In genomic region chr7:117824605-117825004, GRCh38 we compare ENCODE assay signal across 19 cellular contexts. TPM values are rescaled to one million over a fixed set of nuclear protein-coding genes. Genes with fewer than 3 reads are reported as not detected.
A peak's percentile ranks its signal among the peaks of the same experiment; 100 is the strongest.
DNase-seq lines count a peak whose midpoint lies in the region; ATAC-seq and TF ChIP-seq lines count a peak whose summit lies in the region.
"Had no signal": no experiment of that assay in that cellular context is flagged by ENCODE, and none has a peak within 500 bp of the region (broad histone marks: within the 10 kb centered on the region; RNA-seq: fewer than 3 reads in every experiment).

No MANE protein-coding gene starts in this region.

- H3K4me3 Mint-ChIP-seq in H9 (no peak overlapping the region), Caco-2 (ENCODE audit: unreplicated experiment) (no peak overlapping the region)
- H3K4me3 Mint-ChIP-seq: B cell; CD4-positive, CD25-positive, alpha-beta regulatory T cell; CD8-positive, alpha-beta T cell had no signal

- H3K23me2 ChIP-seq in H9 (ENCODE audit: insufficient read length, low read depth, low read length, poor library complexity, severe bottlenecking), result no peaks in the 10 kb centered on the region

- H3K4me1 ChIP-seq in H9 (ENCODE audit: insufficient read depth, low read length), result peaks cover 2% of the 10 kb centered on the region
- peaks cover 33% of the 10 kb centered on the region for H3K4me1 ChIP-seq in A673 (ENCODE audit: insufficient read depth, low read length, poor library complexity, severe bottlenecking)
- no peaks in the 10 kb centered on the region for H3K4me1 ChIP-seq in Caco-2
- H3K4me1 ChIP-seq: A549, BLaER1 had no signal

- no peak for ATAC-seq in HG03139 (IDR thresholded peaks at IDR 0.05; ENCODE audit: unreplicated experiment)
- ATAC-seq: CD8-positive, alpha-beta T cell; GM12878 had no signal

- H3K4me3 ChIP-seq in dorsolateral prefrontal cortex (no peak overlapping the region), A673 (ENCODE audit: low read depth, low read length, poor library complexity, severe bottlenecking) (no peak overlapping the region), Caco-2 (ENCODE audit: low read depth, low read length) (no peak overlapping the region)
- H3K4me3 ChIP-seq: A549, BLaER1, GM12878 had no signal

- H3K9ac ChIP-seq in H9 (ENCODE audit: extremely low read depth, insufficient read length, low read length), result no peak overlapping the region
- H3K9ac ChIP-seq: BLaER1 had no signal

- no peak overlapping the region for H2BK12ac ChIP-seq in H9 (ENCODE audit: insufficient read length, low read depth, low read length)

- peaks cover 8 to 23% of the 10 kb centered on the region in 2 experiments for H3K4me1 Mint-ChIP-seq in H9
- no peaks in the 10 kb centered on the region for H3K4me1 Mint-ChIP-seq in Caco-2 (ENCODE audit: low read depth, unreplicated experiment)
- H3K4me1 Mint-ChIP-seq: B cell; CD4-positive, CD25-positive, alpha-beta regulatory T cell had no signal

- H3K79me2 ChIP-seq in H9 (ENCODE audit: insufficient read depth, low read length), result no peaks in the 10 kb centered on the region

- H3K56ac ChIP-seq in H9 (ENCODE audit: insufficient read length, low read depth, low read length), result no peak overlapping the region

- TF ChIP-seq POLR2A in erythroblast (IDR thresholded peaks at IDR 0.05; ENCODE audit: low read length), result no peak

- DNase-seq in H9 (no peak), dorsolateral prefrontal cortex (no peak), middle frontal gyrus (ENCODE audit: extremely low spot score, low spot score) (peak; percentile 64), A673 (ENCODE audit: low spot score) (no peak), erythroblast (lab: John Stamatoyannopoulos, UW) (no peak), Caco-2 (no peak)
- DNase-seq: 8988T; CD4-positive, CD25-positive, alpha-beta regulatory T cell; CD8-positive, alpha-beta T cell; DMS 273 treated with DMSO at 0.1 percent for 48 hours; DMS79; GDM1; GOT3 had no signal

- H3K14ac ChIP-seq in H9 (ENCODE audit: insufficient read depth, low read length), result no peak overlapping the region

- H3K4ac ChIP-seq in H9 (ENCODE audit: low read depth, low read length), result no peak overlapping the region

- CTCF ChIA-PET in A673 (lab: Charles Lee), result no interaction called here
- CTCF ChIA-PET in Caco-2 (lab: Charles Lee), result no interaction called here

- no peak overlapping the region for H4K5ac ChIP-seq in H9 (ENCODE audit: insufficient read length, low read depth, low read length)

- no peak overlapping the region for H3K4me2 ChIP-seq in H9 (ENCODE audit: insufficient read depth, insufficient read length, low read length)
- H3K4me2 ChIP-seq: A549, BLaER1 had no signal

- H3K36me3 ChIP-seq in A673 (ENCODE audit: insufficient read depth, low read length, poor library complexity, severe bottlenecking), result no peaks in the 10 kb centered on the region
- H3K36me3 ChIP-seq in Caco-2 (ENCODE audit: control insufficient read depth, insufficient read depth, low read length), result no peaks in the 10 kb centered on the region
- H3K36me3 ChIP-seq: BLaER1 had no signal

- no peaks in the 10 kb centered on the region for H3K79me1 ChIP-seq in H9 (ENCODE audit: insufficient read depth, low read depth, low read length, poor library complexity, severe bottlenecking)

- H3T11ph ChIP-seq in H9 (ENCODE audit: low read length), result no peak overlapping the region

- H3K27me3 ChIP-seq in H9 (ENCODE audit: insufficient read depth, low read length), result peaks cover 2% of the 10 kb centered on the region; the same call in 1 of the 2 replicates
- no peaks in the 10 kb centered on the region for H3K27me3 ChIP-seq in dorsolateral prefrontal cortex
- no peaks in the 10 kb centered on the region for H3K27me3 ChIP-seq in A673 (replicated peaks; ENCODE audit: insufficient read depth, low read depth, low read length, poor library complexity)
- H3K27me3 ChIP-seq in Caco-2 (replicated peaks; ENCODE audit: control insufficient read depth, insufficient read depth, low read length), result no peaks in the 10 kb centered on the region
- H3K27me3 ChIP-seq: BLaER1 had no signal

- no peaks in the 10 kb centered on the region for H3K9me3 Mint-ChIP-seq in H9
- no peaks in the 10 kb centered on the region for H3K9me3 Mint-ChIP-seq in Caco-2 (ENCODE audit: unreplicated experiment)
- H3K9me3 Mint-ChIP-seq: CD8-positive, alpha-beta T cell had no signal

- H3K27ac Mint-ChIP-seq in H9 (peak overlapping the region in 2 of 3 experiments; percentile 0 to 1; a peak in 4 of 7 replicates), Caco-2 (ENCODE audit: unreplicated experiment) (no peak overlapping the region)
- H3K27ac Mint-ChIP-seq: B cell; CD4-positive, CD25-positive, alpha-beta regulatory T cell; CD8-positive, alpha-beta T cell had no signal

- intact Hi-C loops in dorsolateral prefrontal cortex (cut with DNase I) (loop anchor here in 1 of 2 donors (10.0 kb wide), 1 partner anchor 190 kb away; no protein-coding TSS in a partner anchor), A673 (cut with micrococcal nuclease; ENCODE audit: unreplicated experiment) (no loop called here), Caco-2 (cut with micrococcal nuclease; ENCODE audit: unreplicated experiment) (no loop called here)

- H4K91ac ChIP-seq in H9 (ENCODE audit: insufficient read length, low read depth, low read length), result no peak overlapping the region

- H2BK20ac ChIP-seq in H9 (ENCODE audit: low read depth, low read length, poor library complexity, severe bottlenecking), result no peak overlapping the region

- no peak overlapping the region for H2BK5ac ChIP-seq in H9 (ENCODE audit: insufficient read length, low read length)

- TF ChIP-seq CTCF in H9 (conservative IDR thresholded peaks at IDR 0.05), result no peak
- no peak for TF ChIP-seq CTCF in dorsolateral prefrontal cortex (IDR thresholded peaks at IDR 0.05 in 54 of 56, conservative IDR thresholded peaks at IDR 0.05 in 2 of 56; ENCODE audit: low read depth in 1 of 56, partially characterized antibody in 56 of 56)
- TF ChIP-seq CTCF in A673 (conservative IDR thresholded peaks at IDR 0.05; ENCODE audit: low read depth, low read length), result no peak
- TF ChIP-seq CTCF in Caco-2 (IDR thresholded peaks at IDR 0.05; ENCODE audit: insufficient read depth in 1 of 2, low read depth in 1 of 2, low read length in 1 of 2, severe bottlenecking in 1 of 2, unreplicated experiment in 1 of 2), result no peak

- H4K8ac ChIP-seq in H9 (replicated peaks; ENCODE audit: insufficient read length, low read depth, low read length), result no peak overlapping the region

- H3K18ac ChIP-seq in H9 (ENCODE audit: insufficient read length, low read depth, low read length), result no peak overlapping the region

- H3K36me3 Mint-ChIP-seq in H9 (ENCODE audit: insufficient read depth in 1 of 3, low read depth in 3 of 3), result peaks cover 0 to 6% (median 4%) of the 10 kb centered on the region in 3 experiments; a peak in 3 of 7 replicates
- no peaks in the 10 kb centered on the region for H3K36me3 Mint-ChIP-seq in Caco-2 (ENCODE audit: insufficient read depth, unreplicated experiment)
- H3K36me3 Mint-ChIP-seq: CD4-positive, CD25-positive, alpha-beta regulatory T cell; CD8-positive, alpha-beta T cell had no signal

- BruUV-seq in A673 (replicated peaks; lab: Mats Ljungman, UMichigan), result no TSS peak
- no TSS peak for BruUV-seq in Caco-2 (replicated peaks; lab: Mats Ljungman, UMichigan)

- no peak overlapping the region for H2BK15ac ChIP-seq in H9 (ENCODE audit: low read depth, low read length)

- H3K9me3 ChIP-seq in H9 (ENCODE audit: control insufficient read depth, low read depth, low read length) (no peaks in the 10 kb centered on the region), A673 (ENCODE audit: low read depth, low read length, poor library complexity, severe bottlenecking) (no peaks in the 10 kb centered on the region), Caco-2 (no peaks in the 10 kb centered on the region)
- H3K9me3 ChIP-seq: A549, BLaER1 had no signal

- WGBS in H9 (ENCODE audit: extremely low coverage, insufficient read length, low lambda C conversion rate), result no CpG with 5 or more reads among the region's 2 CpGs

- no peaks in the 10 kb centered on the region for H4K20me1 ChIP-seq in H9 (ENCODE audit: control insufficient read depth, insufficient read depth, insufficient read length)
- H4K20me1 ChIP-seq: BLaER1 had no signal

- H2AFZ ChIP-seq in H9 (ENCODE audit: low read length), result no peak overlapping the region

- POLR2A ChIA-PET in A673 (lab: Charles Lee; ENCODE audit: low non-redundant PET) (no interaction called here), Caco-2 (lab: Charles Lee) (no interaction called here)

- H3K27ac ChIP-seq in H9 (ENCODE audit: insufficient read length, low read depth, low read length) (no peak overlapping the region), dorsolateral prefrontal cortex (peak overlapping the region in 50 of 59 donors; percentile 33 to 92 (median 68)), A673 (ENCODE audit: low read depth, low read length, poor library complexity, severe bottlenecking) (no peak overlapping the region)
- H3K27ac ChIP-seq: A549, BLaER1, C4-2B had no signal

- H2AK5ac ChIP-seq in H9 (ENCODE audit: insufficient read length, low read length), result no peak overlapping the region

- no peak overlapping the region for H2BK120ac ChIP-seq in H9 (ENCODE audit: low read depth, low read length, poor library complexity, severe bottlenecking)

- H3K27me3 Mint-ChIP-seq in H9 (ENCODE audit: low read depth), result no peaks in the 10 kb centered on the region
- H3K27me3 Mint-ChIP-seq in Caco-2 (ENCODE audit: insufficient read depth, unreplicated experiment), result no peaks in the 10 kb centered on the region
- H3K27me3 Mint-ChIP-seq: B cell; CD4-positive, CD25-positive, alpha-beta regulatory T cell had no signal

- H3K23ac ChIP-seq in H9 (ENCODE audit: insufficient read length, low read depth, low read length), result no peak overlapping the region

RNA-seq across cellular contexts. Expression of gene CTTNBP2, which starts 48.6 kb away (rescaled TPM):
- 15.7 and 17.6 TPM in 2 replicates for total RNA-seq in H9 (2021)
- 100 to 1,000 TPM in 1 of 120 experiments, 10 to 100 TPM in 119; 32.0 to 119 (median 57.5) TPM for total RNA-seq in dorsolateral prefrontal cortex
- total RNA-seq in A673 (2021), result 21.8 and 26.3 TPM in 2 replicates
- 3.2 and 3.3 TPM in 2 replicates for total RNA-seq in Caco-2 (2022)
- total RNA-seq: CD4-positive, CD25-positive, alpha-beta regulatory T cell; CD8-positive, alpha-beta T cell; GM12878 had no signal

Comparison
In these comparisons a context has a peak if more than half of its experiments do, and no peak if none do; other contexts are left out.
1. H3K27ac ChIP-seq: peak in dorsolateral prefrontal cortex (50 of 59); none in H9 (single experiment) and A673 (single experiment).